In the genomic region with DNA sequence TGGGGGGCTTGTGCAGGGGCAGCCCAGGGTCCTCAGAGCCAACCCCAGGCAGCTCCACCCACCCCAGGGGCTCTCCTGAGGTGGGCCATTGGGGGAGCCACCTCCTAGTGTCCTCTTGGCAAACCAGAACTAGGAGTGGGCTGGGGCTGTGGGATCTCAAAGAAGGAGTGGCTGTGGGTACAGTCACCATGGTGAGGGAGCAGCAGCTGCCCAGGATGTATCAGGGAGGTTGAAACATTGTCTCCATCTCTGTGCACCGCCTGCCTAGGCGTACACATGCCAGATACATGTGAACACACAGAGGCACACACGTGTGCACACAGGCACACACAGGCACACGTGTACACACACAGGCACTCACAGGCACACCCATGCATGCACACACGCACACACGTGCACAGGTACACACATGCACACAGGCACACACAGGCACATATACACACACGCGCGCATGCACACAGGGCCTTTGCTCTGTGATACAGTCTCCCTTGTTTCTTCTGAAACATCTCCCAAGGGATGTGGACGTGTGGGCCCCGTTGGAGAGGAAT, we compare ENCODE assay signal across 9 cellular contexts. TPM values are rescaled to one million over a fixed set of nuclear protein-coding genes. Genes with fewer than 3 reads are reported as not detected.
DNase-seq lines count a peak whose midpoint lies in the region; ATAC-seq and TF ChIP-seq lines count a peak whose summit lies in the region.
"Had no signal": no experiment of that assay in that cellular context is flagged by ENCODE, and none has a peak within 500 bp of the region (broad histone marks: within the 10 kb centered on the region; RNA-seq: fewer than 3 reads in every experiment).

No MANE protein-coding gene starts in this region.

- intact Hi-C loops in natural killer cell (cut with micrococcal nuclease) = no loop called here

- H3K4me1 Mint-ChIP-seq in natural killer cell (peaks cover 35 to 73% of the 10 kb centered on the region in 2 donors), type B pancreatic cell (ENCODE audit: unreplicated experiment) (peaks cover 9% of the 10 kb centered on the region)
- H3K4me1 Mint-ChIP-seq in natural killer cell treated with Interleukin-12 subunit alpha and Interleukin-12 subunit beta and Interleukin-15 and Interleukin-18, amount 100 ng/mL, for 72 hours (ENCODE audit: low read depth in 2 of 2) = peaks cover 23 to 35% of the 10 kb centered on the region in 2 donors

- ATAC-seq in natural killer cell = no peak
- no peak for ATAC-seq in natural killer cell treated with Interleukin-12 subunit alpha and Interleukin-12 subunit beta and Interleukin-15 and Interleukin-18, amount 100 ng/mL, for 72 hours

- H3K36me3 Mint-ChIP-seq in natural killer cell (no peaks in the 10 kb centered on the region), type B pancreatic cell (no peaks in the 10 kb centered on the region)
- no peaks in the 10 kb centered on the region for H3K36me3 Mint-ChIP-seq in natural killer cell treated with Interleukin-12 subunit alpha and Interleukin-12 subunit beta and Interleukin-15 and Interleukin-18, amount 100 ng/mL, for 72 hours

- peak overlapping the region; percentile 28 for H3K4me3 Mint-ChIP-seq in natural killer cell
- H3K4me3 Mint-ChIP-seq in natural killer cell treated with Interleukin-12 subunit alpha and Interleukin-12 subunit beta and Interleukin-15 and Interleukin-18, amount 100 ng/mL, for 72 hours = no peak overlapping the region
- H3K4me3 Mint-ChIP-seq in type B pancreatic cell = no peak overlapping the region
- H3K4me3 Mint-ChIP-seq: HFFc6 had no signal

- H3K27ac Mint-ChIP-seq in natural killer cell = peak overlapping the region; percentile 76 to 85
- no peak overlapping the region for H3K27ac Mint-ChIP-seq in natural killer cell treated with Interleukin-12 subunit alpha and Interleukin-12 subunit beta and Interleukin-15 and Interleukin-18, amount 100 ng/mL, for 72 hours
- H3K27ac Mint-ChIP-seq in type B pancreatic cell = peak overlapping the region; percentile 53
- H3K27ac Mint-ChIP-seq: HFFc6 had no signal

- no peak for TF ChIP-seq CTCF in natural killer cell (IDR thresholded peaks at IDR 0.05)
- no peak for TF ChIP-seq CTCF in type B pancreatic cell (conservative IDR thresholded peaks at IDR 0.05)

- no peaks in the 10 kb centered on the region for H3K9me3 Mint-ChIP-seq in natural killer cell
- H3K9me3 Mint-ChIP-seq in natural killer cell treated with Interleukin-12 subunit alpha and Interleukin-12 subunit beta and Interleukin-15 and Interleukin-18, amount 100 ng/mL, for 72 hours = no peaks in the 10 kb centered on the region
- no peaks in the 10 kb centered on the region for H3K9me3 Mint-ChIP-seq in type B pancreatic cell
- H3K9me3 Mint-ChIP-seq: HFFc6 had no signal

- DNase-seq in natural killer cell = no peak
- DNase-seq in natural killer cell treated with Interleukin-12 subunit alpha and Interleukin-12 subunit beta and Interleukin-15 and Interleukin-18, amount 100 ng/mL, for 72 hours (ENCODE audit: low spot score) = no peak
- no peak for DNase-seq in type B pancreatic cell (ENCODE audit: extremely low spot score, unreplicated experiment)
- DNase-seq in NCI-H1694 (lab: John Stamatoyannopoulos, UW) = no peak
- DNase-seq: ACHN, HFFc6 had no signal

- H3K27me3 Mint-ChIP-seq in natural killer cell (ENCODE audit: low read depth in 2 of 2) = no peaks in the 10 kb centered on the region
- no peaks in the 10 kb centered on the region for H3K27me3 Mint-ChIP-seq in natural killer cell treated with Interleukin-12 subunit alpha and Interleukin-12 subunit beta and Interleukin-15 and Interleukin-18, amount 100 ng/mL, for 72 hours
- no peaks in the 10 kb centered on the region for H3K27me3 Mint-ChIP-seq in type B pancreatic cell

RNA-seq across cellular contexts. Expression of a gene that starts 10.7 kb away (rescaled TPM):
- total RNA-seq in natural killer cell (10 to 100 TPM in 1 of 3 donors, 1 to 10 TPM in 2; 9.2 to 11.3 (median 9.8) TPM), type B pancreatic cell (ENCODE audit: low replicate concordance) (7.9 and 8.3 TPM in 2 replicates)
- 1 to 10 TPM; 2.0 to 2.2 TPM for total RNA-seq in natural killer cell treated with Interleukin-12 subunit alpha and Interleukin-12 subunit beta and Interleukin-15 and Interleukin-18, amount 100 ng/mL, for 72 hours
- total RNA-seq: mesenteric fat pad had no signal

RNA-seq across cellular contexts. Expression of a gene that starts 14.5 kb away (rescaled TPM):
- 100 to 1,000 TPM; 157 to 361 (median 296) TPM for total RNA-seq in natural killer cell
- 1 to 10 TPM; 1.7 to 4.4 TPM for total RNA-seq in natural killer cell treated with Interleukin-12 subunit alpha and Interleukin-12 subunit beta and Interleukin-15 and Interleukin-18, amount 100 ng/mL, for 72 hours
- 1.4 and 1.7 TPM in 2 replicates for total RNA-seq in type B pancreatic cell (ENCODE audit: low replicate concordance)
- total RNA-seq: HFFc6, HT-29 had no signal

RNA-seq across cellular contexts. Expression of a gene that starts 17.7 kb away (rescaled TPM):
- total RNA-seq in natural killer cell = 1 to 10 TPM; 3.9 to 8.5 (median 7.3) TPM
- total RNA-seq in natural killer cell treated with Interleukin-12 subunit alpha and Interleukin-12 subunit beta and Interleukin-15 and Interleukin-18, amount 100 ng/mL, for 72 hours = 1 to 10 TPM; 2.4 to 2.5 TPM
- 2.8 and 4.1 TPM in 2 replicates for total RNA-seq in type B pancreatic cell (ENCODE audit: low replicate concordance)
- total RNA-seq: mesenteric fat pad, prostate gland had no signal

RNA-seq across cellular contexts. Expression of a gene that starts 18.2 kb away (rescaled TPM):
- total RNA-seq in natural killer cell = 100 to 1,000 TPM; 117 to 144 (median 136) TPM
- total RNA-seq in natural killer cell treated with Interleukin-12 subunit alpha and Interleukin-12 subunit beta and Interleukin-15 and Interleukin-18, amount 100 ng/mL, for 72 hours = 100 to 1,000 TPM; 102 to 155 TPM
- 82.8 and 110 TPM in 2 replicates for total RNA-seq in type B pancreatic cell (ENCODE audit: low replicate concordance)

RNA-seq across cellular contexts. Expression of a gene that starts 20.0 kb away (rescaled TPM):
- total RNA-seq in natural killer cell = 1 to 10 TPM; 4.9 to 8.4 (median 8.2) TPM
- under 1 TPM in 1 of 2 donors, not detected in 1; 0.21 TPM for total RNA-seq in natural killer cell treated with Interleukin-12 subunit alpha and Interleukin-12 subunit beta and Interleukin-15 and Interleukin-18, amount 100 ng/mL, for 72 hours
- not detected in 2 replicates for total RNA-seq in type B pancreatic cell (ENCODE audit: low replicate concordance)
- total RNA-seq: HFFc6, HT-29 had no signal

Comparison
In these comparisons a context has a peak if more than half of its experiments do, and no peak if none do; other contexts are left out.
1. H3K27ac Mint-ChIP-seq: peak in natural killer cell (2 of 2) and type B pancreatic cell (single experiment); none in natural killer cell treated with Interleukin-12 subunit alpha and Interleukin-12 subunit beta and Interleukin-15 and Interleukin-18, amount 100 ng/mL, for 72 hours (0 of 2).
2. RNA of a gene that starts 14.5 kb away (total RNA-seq): 157 to 361 TPM in natural killer cell; 1.7 to 4.4 TPM in natural killer cell treated with Interleukin-12 subunit alpha and Interleukin-12 subunit beta and Interleukin-15 and Interleukin-18, amount 100 ng/mL, for 72 hours and 1.4 to 1.7 TPM in type B pancreatic cell; every median in the first group is over 10 times any median in the second.